Comparison of ENCODE assay signal across 17 cellular contexts in genomic region chr2:184527058-184527457, GRCh38.
A peak's percentile ranks its signal among the peaks of the same experiment; 100 is the strongest.
DNase-seq lines count a peak whose midpoint lies in the region; ATAC-seq and TF ChIP-seq lines count a peak whose summit lies in the region.
"Had no signal": no experiment of that assay in that cellular context is flagged by ENCODE, and none has a peak within 500 bp of the region (broad histone marks: within the 10 kb centered on the region; RNA-seq: fewer than 3 reads in every experiment).

No MANE protein-coding gene starts in this region.

- no peaks in the 10 kb centered on the region for H3K36me3 ChIP-seq in DOHH2 (ENCODE audit: control insufficient read depth, low read length)
- no peaks in the 10 kb centered on the region for H3K36me3 ChIP-seq in brain microvascular endothelial cell (replicated peaks)
- H3K36me3 ChIP-seq: BE2C, SJSA1 had no signal

- H4K20me1 ChIP-seq in DOHH2 (ENCODE audit: control insufficient read depth, insufficient read depth, low read depth, low read length) = no peaks in the 10 kb centered on the region

- no peaks in the 10 kb centered on the region for H3K27me3 ChIP-seq in DOHH2 (ENCODE audit: control insufficient read depth, low read length)
- no peaks in the 10 kb centered on the region for H3K27me3 ChIP-seq in brain microvascular endothelial cell (replicated peaks)
- H3K27me3 ChIP-seq: BE2C, SJSA1 had no signal

- in situ Hi-C loops in brain microvascular endothelial cell (cut with HindIII; ENCODE audit: low pct_ligation_motif_present, low sequenced_read_pairs) = no loop called here

- H3K79me2 ChIP-seq in DOHH2 (ENCODE audit: control insufficient read depth, low read length) = no peaks in the 10 kb centered on the region

- no peaks in the 10 kb centered on the region for H3F3A ChIP-seq in DOHH2 (ENCODE audit: control insufficient read depth, insufficient read depth)

- CTCF ChIA-PET in activated CD8-positive, alpha-beta T cell treated with anti-CD3 and anti-CD28 coated beads for 36 hours (lab: Charles Lee) = no interaction called here

- H3K9me3 Mint-ChIP-seq in activated CD8-positive, alpha-beta T cell treated with anti-CD3 and anti-CD28 coated beads for 36 hours = peaks cover 17% of the 10 kb centered on the region

- POLR2A ChIA-PET in activated CD8-positive, alpha-beta T cell treated with anti-CD3 and anti-CD28 coated beads for 36 hours (lab: Charles Lee) = no interaction called here

- H3K36me3 Mint-ChIP-seq in activated CD8-positive, alpha-beta T cell treated with anti-CD3 and anti-CD28 coated beads for 36 hours (ENCODE audit: low read depth) = no peaks in the 10 kb centered on the region

- H3K4me2 ChIP-seq in DOHH2 (ENCODE audit: low read length) = no peak overlapping the region

- no peak for TF ChIP-seq POLR2A in NB4 (IDR thresholded peaks at IDR 0.05; ENCODE audit: extremely low read depth, insufficient read length)

- no peaks in the 10 kb centered on the region for H3K27me3 Mint-ChIP-seq in activated CD8-positive, alpha-beta T cell treated with anti-CD3 and anti-CD28 coated beads for 36 hours

- H3K4me1 Mint-ChIP-seq in activated CD8-positive, alpha-beta T cell treated with anti-CD3 and anti-CD28 coated beads for 36 hours (ENCODE audit: low read depth) = no peaks in the 10 kb centered on the region

- intact Hi-C loops in activated CD8-positive, alpha-beta T cell treated with anti-CD3 and anti-CD28 coated beads for 36 hours (cut with micrococcal nuclease) = no loop called here

- TF ChIP-seq CTCF in 22Rv1 (IDR thresholded peaks at IDR 0.05) = peak; percentile 25
- TF ChIP-seq CTCF in DOHH2 (IDR thresholded peaks at IDR 0.05; ENCODE audit: low read depth, low read length, poor library complexity, severe bottlenecking) = peak; percentile 36
- peak; percentile 10 for TF ChIP-seq CTCF in NB4 (IDR thresholded peaks at IDR 0.05; ENCODE audit: low read depth, low read length)
- peak; percentile 3 for TF ChIP-seq CTCF in brain microvascular endothelial cell (IDR thresholded peaks at IDR 0.05; ENCODE audit: low read depth, low read length, missing control alignments)
- no peak for TF ChIP-seq CTCF in activated CD8-positive, alpha-beta T cell treated with anti-CD3 and anti-CD28 coated beads for 36 hours (IDR thresholded peaks at IDR 0.05)

- H3K27ac ChIP-seq in 22Rv1 (no peak overlapping the region), DOHH2 (ENCODE audit: low read depth, low read length) (no peak overlapping the region), brain microvascular endothelial cell (no peak overlapping the region)
- H3K27ac ChIP-seq: RWPE1, SJSA1 had no signal

- no peaks in the 10 kb centered on the region for H3K4me1 ChIP-seq in DOHH2 (ENCODE audit: control insufficient read depth, low read length)
- H3K4me1 ChIP-seq: BE2C, SJSA1 had no signal

- H3K9me2 ChIP-seq in DOHH2 (replicated peaks; ENCODE audit: control insufficient read depth, low read length) = no peaks in the 10 kb centered on the region

- DNase-seq in NB4 (ENCODE audit: low read depth) (no peak), brain microvascular endothelial cell (no peak), SK-N-DZ (ENCODE audit: low spot score) (no peak)
- no peak for DNase-seq in activated CD8-positive, alpha-beta T cell treated with anti-CD3 and anti-CD28 coated beads for 36 hours
- DNase-seq: BE2C, EL, H7, NCI-H1417, NCI-H1930, NCI-H2171 treated with DMSO at 0.1 percent for 48 hours, NCI-H774 had no signal

- H3K4me3 Mint-ChIP-seq in activated CD8-positive, alpha-beta T cell treated with anti-CD3 and anti-CD28 coated beads for 36 hours = no peak overlapping the region
- H3K4me3 Mint-ChIP-seq: T-helper 1 cell treated with Interleukin-12 subunit alpha and Interleukin-12 subunit beta and Interleukin-4 antibody, amounts not matched to agents 30 μg/mL and 1 μg/mL, for 36 hours had no signal

- ATAC-seq in HG03378 (IDR thresholded peaks at IDR 0.05; ENCODE audit: unreplicated experiment) = no peak
- no peak for ATAC-seq in activated CD8-positive, alpha-beta T cell treated with anti-CD3 and anti-CD28 coated beads for 36 hours

- peaks cover 19% of the 10 kb centered on the region for H3K9me3 ChIP-seq in DOHH2 (ENCODE audit: control insufficient read depth, insufficient read depth, low read length)
- H3K9me3 ChIP-seq: BE2C had no signal

- no peak overlapping the region for H3K27ac Mint-ChIP-seq in activated CD8-positive, alpha-beta T cell treated with anti-CD3 and anti-CD28 coated beads for 36 hours
- H3K27ac Mint-ChIP-seq: T-helper 1 cell treated with Interleukin-12 subunit alpha and Interleukin-12 subunit beta and Interleukin-4 antibody, amounts not matched to agents 30 μg/mL and 1 μg/mL, for 36 hours had no signal

- H3K4me3 ChIP-seq in DOHH2 (ENCODE audit: low read length) = no peak overlapping the region
- H3K4me3 ChIP-seq in NB4 (ENCODE audit: low read depth, low read length) = no peak overlapping the region
- no peak overlapping the region for H3K4me3 ChIP-seq in brain microvascular endothelial cell (ENCODE audit: low read depth, low read length)
- H3K4me3 ChIP-seq: SJSA1 had no signal
